22 cellular contexts compared by ENCODE assay signal in genomic region chr19:50551034-50551712, GRCh38. TPM values are rescaled to one million over a fixed set of nuclear protein-coding genes. Genes with fewer than 3 reads are reported as not detected.
DNase-seq lines count a peak whose midpoint lies in the region; FAIRE-seq and TF ChIP-seq lines count a peak whose summit lies in the region.
"Had no signal": no experiment of that assay in that cellular context is flagged by ENCODE, and none has a peak within 500 bp of the region (broad histone marks: within the 10 kb centered on the region; RNA-seq: fewer than 3 reads in every experiment).

No MANE protein-coding gene starts in this region.

- H3K27ac Mint-ChIP-seq in astrocyte (ENCODE audit: unreplicated experiment), result no peak overlapping the region
- no peak overlapping the region for H3K27ac Mint-ChIP-seq in activated T-helper 1 cell treated with anti-CD3 and anti-CD28 coated beads, Interleukin-12 subunit alpha, Interleukin-12 subunit beta, Interleukin-2, Interleukin-4 antibody, amounts not matched to agents 30 ng/mL and 10 ng/mL and 1 ng/mL, durations not matched to agents 14 hours and 24 hours and 36 hours

- H3K4me1 ChIP-seq in BLaER1 treated with 17β-estradiol and CSF1 and Interleukin-3, amounts not matched to agents 10 nM and 100 nM, result peaks cover 19 to 62% (median 41%) of the 10 kb centered on the region in 10 experiments
- no peaks in the 10 kb centered on the region for H3K4me1 ChIP-seq in astrocyte (ENCODE audit: insufficient read depth, low read length)
- H3K4me1 ChIP-seq in ovary (ENCODE audit: insufficient read depth), result no peaks in the 10 kb centered on the region

- H4K20me1 ChIP-seq in BLaER1 treated with 17β-estradiol and CSF1 and Interleukin-3, amounts not matched to agents 10 nM and 100 nM, result no peaks in the 10 kb centered on the region; a peak in 1 of 22 replicates
- no peaks in the 10 kb centered on the region for H4K20me1 ChIP-seq in astrocyte (ENCODE audit: insufficient read depth, low read length)

- no peaks in the 10 kb centered on the region for H3K27me3 Mint-ChIP-seq in astrocyte (ENCODE audit: low read depth, unreplicated experiment)
- H3K27me3 Mint-ChIP-seq in activated T-helper 1 cell treated with anti-CD3 and anti-CD28 coated beads, Interleukin-12 subunit alpha, Interleukin-12 subunit beta, Interleukin-2, Interleukin-4 antibody, amounts not matched to agents 30 ng/mL and 10 ng/mL and 1 ng/mL, durations not matched to agents 14 hours and 24 hours and 36 hours (ENCODE audit: insufficient read depth), result peaks cover 29% of the 10 kb centered on the region

- peak overlapping the region in 10 of 11 experiments; percentile 49 to 72 (median 59); a peak in 18 of 22 replicates for H3K4me2 ChIP-seq in BLaER1 treated with 17β-estradiol and CSF1 and Interleukin-3, amounts not matched to agents 10 nM and 100 nM
- peak overlapping the region; percentile 70 for H3K4me2 ChIP-seq in astrocyte (ENCODE audit: low read length)

- H3K4me1 Mint-ChIP-seq in astrocyte (ENCODE audit: low read depth, unreplicated experiment), result no peaks in the 10 kb centered on the region
- no peaks in the 10 kb centered on the region for H3K4me1 Mint-ChIP-seq in activated T-helper 1 cell treated with anti-CD3 and anti-CD28 coated beads, Interleukin-12 subunit alpha, Interleukin-12 subunit beta, Interleukin-2, Interleukin-4 antibody, amounts not matched to agents 30 ng/mL and 10 ng/mL and 1 ng/mL, durations not matched to agents 14 hours and 24 hours and 36 hours (ENCODE audit: low read depth)

- H3K9ac ChIP-seq in BLaER1 treated with 17β-estradiol and CSF1 and Interleukin-3, amounts not matched to agents 10 nM and 100 nM, result peak overlapping the region in 1 of 11 experiments; percentile 20; a peak in 1 of 22 replicates
- no peak overlapping the region for H3K9ac ChIP-seq in astrocyte (ENCODE audit: low read length)

- H3K27me3 ChIP-seq in BLaER1 treated with 17β-estradiol and CSF1 and Interleukin-3, amounts not matched to agents 10 nM and 100 nM, result peaks cover 23 to 56% (median 43%) of the 10 kb centered on the region in 11 experiments; a peak in 21 of 22 replicates
- H3K27me3 ChIP-seq in astrocyte (ENCODE audit: insufficient read depth, low read length) (peaks cover 3% of the 10 kb centered on the region), ovary (no peaks in the 10 kb centered on the region)

- no peak overlapping the region for H2AFZ ChIP-seq in astrocyte (ENCODE audit: low read depth, low read length)

- TF ChIP-seq CTCF in astrocyte (IDR thresholded peaks at IDR 0.05; ENCODE audit: insufficient read depth, low read depth, low read length), result no peak
- TF ChIP-seq CTCF in ovary (IDR thresholded peaks at IDR 0.05), result no peak

- H3K36me3 Mint-ChIP-seq in astrocyte (ENCODE audit: low read depth, unreplicated experiment), result no peaks in the 10 kb centered on the region
- no peaks in the 10 kb centered on the region for H3K36me3 Mint-ChIP-seq in activated T-helper 1 cell treated with anti-CD3 and anti-CD28 coated beads, Interleukin-12 subunit alpha, Interleukin-12 subunit beta, Interleukin-2, Interleukin-4 antibody, amounts not matched to agents 30 ng/mL and 10 ng/mL and 1 ng/mL, durations not matched to agents 14 hours and 24 hours and 36 hours (ENCODE audit: low read depth)

- no peaks in the 10 kb centered on the region for H3K79me2 ChIP-seq in astrocyte (ENCODE audit: insufficient read depth, low read length)

- H3K4me3 ChIP-seq in BLaER1 treated with 17β-estradiol and CSF1 and Interleukin-3, amounts not matched to agents 10 nM and 100 nM, result no peak overlapping the region
- H3K4me3 ChIP-seq in astrocyte (ENCODE audit: insufficient read depth, low read depth, low read length), result no peak overlapping the region
- peak overlapping the region; percentile 28 for H3K4me3 ChIP-seq in iPS-11a (ENCODE audit: low read depth, low read length)
- peak overlapping the region; percentile 22 for H3K4me3 ChIP-seq in ovary
- H3K4me3 ChIP-seq: MG63, mucosa of descending colon had no signal

- TF ChIP-seq POLR2A in ovary (IDR thresholded peaks at IDR 0.05) (no peak), GM12892 (IDR thresholded peaks at IDR 0.05; ENCODE audit: low read depth, low read length) (no peak)

- no peak for DNase-seq in astrocyte (ENCODE audit: low read depth)
- no peak for DNase-seq in ovary
- DNase-seq in GM12892 (ENCODE audit: insufficient read length), result no peak
- DNase-seq in GM03348 (ENCODE audit: low spot score), result no peak
- DNase-seq in NCI-H226, result no peak
- DNase-seq in activated T-helper 1 cell treated with anti-CD3 and anti-CD28 coated beads, Interleukin-12 subunit alpha, Interleukin-12 subunit beta, Interleukin-2, Interleukin-4 antibody, amounts not matched to agents 30 ng/mL and 10 ng/mL and 1 ng/mL, durations not matched to agents 14 hours and 24 hours and 36 hours (ENCODE audit: low spot score), result no peak
- DNase-seq: activated effector memory CD4-positive, alpha-beta T cell treated with anti-CD3 and anti-CD28 coated beads, Interleukin-2, amount 50 U/mL, for 16 hours; effector memory CD4-positive, alpha-beta T cell; GF-D8; MG63; mucosa of descending colon; NCI-H2029 treated with DMSO at 0.1 percent for 48 hours; NCI-H69; transverse colon; WERI-Rb-1 had no signal

- H3K36me3 ChIP-seq in BLaER1 treated with 17β-estradiol and CSF1 and Interleukin-3, amounts not matched to agents 10 nM and 100 nM, result no peaks in the 10 kb centered on the region
- H3K36me3 ChIP-seq in astrocyte (ENCODE audit: insufficient read depth, low read length), result no peaks in the 10 kb centered on the region
- no peaks in the 10 kb centered on the region for H3K36me3 ChIP-seq in ovary
- H3K36me3 ChIP-seq: MG63, transverse colon had no signal

- no peaks in the 10 kb centered on the region for H3K9me3 ChIP-seq in BLaER1 treated with 17β-estradiol and CSF1 and Interleukin-3, amounts not matched to agents 10 nM and 100 nM (replicated peaks in 1 of 11)
- H3K9me3 ChIP-seq in astrocyte (ENCODE audit: insufficient read depth, low read depth, low read length) (no peaks in the 10 kb centered on the region), ovary (no peaks in the 10 kb centered on the region)
- H3K9me3 ChIP-seq: MG63, mucosa of descending colon, transverse colon had no signal

- WGBS in ovary, 3 donors, result 19 to 27% (median 26%) methylated on average over 28 to 31 of the region's 31 CpGs

- no peak for FAIRE-seq in astrocyte (lab: Jason Lieb, UNC)
- FAIRE-seq in GM12892 (lab: Jason Lieb, UNC), result no peak
- FAIRE-seq: HTR-8/SVneo, islet of Langerhans had no signal

- intact Hi-C loops in ovary (cut with DNase I), result no loop called here
- intact Hi-C loops in activated T-helper 1 cell treated with anti-CD3 and anti-CD28 coated beads, Interleukin-12 subunit alpha, Interleukin-12 subunit beta, Interleukin-2, Interleukin-4 antibody, amounts not matched to agents 30 ng/mL and 10 ng/mL and 1 ng/mL, durations not matched to agents 14 hours and 24 hours and 36 hours (cut with micrococcal nuclease), result no loop called here

- peaks cover 33% of the 10 kb centered on the region for H3K9me3 Mint-ChIP-seq in astrocyte (ENCODE audit: unreplicated experiment)
- H3K9me3 Mint-ChIP-seq in activated T-helper 1 cell treated with anti-CD3 and anti-CD28 coated beads, Interleukin-12 subunit alpha, Interleukin-12 subunit beta, Interleukin-2, Interleukin-4 antibody, amounts not matched to agents 30 ng/mL and 10 ng/mL and 1 ng/mL, durations not matched to agents 14 hours and 24 hours and 36 hours, result no peaks in the 10 kb centered on the region

- H3K27ac ChIP-seq in BLaER1 treated with 17β-estradiol and CSF1 and Interleukin-3, amounts not matched to agents 10 nM and 100 nM, result no peak overlapping the region
- no peak overlapping the region for H3K27ac ChIP-seq in astrocyte (ENCODE audit: low read depth, low read length)
- H3K27ac ChIP-seq in ovary, result no peak overlapping the region
- H3K27ac ChIP-seq: transverse colon, WERI-Rb-1 had no signal

- no peak for TF ChIP-seq EP300 in ovary (IDR thresholded peaks at IDR 0.05)

- no peak overlapping the region for H3K4me3 Mint-ChIP-seq in astrocyte (ENCODE audit: unreplicated experiment)
- H3K4me3 Mint-ChIP-seq in activated T-helper 1 cell treated with anti-CD3 and anti-CD28 coated beads, Interleukin-12 subunit alpha, Interleukin-12 subunit beta, Interleukin-2, Interleukin-4 antibody, amounts not matched to agents 30 ng/mL and 10 ng/mL and 1 ng/mL, durations not matched to agents 14 hours and 24 hours and 36 hours, result no peak overlapping the region

RNA-seq across cellular contexts. Expression of gene LRRC4B, which starts 17.1 kb away (rescaled TPM):
- not detected in 2 replicates for total RNA-seq in astrocyte
- total RNA-seq in ovary, result 1 to 10 TPM; 1.2 to 7.9 (median 2.5) TPM
- 1 to 10 TPM in 1 of 2 donors, under 1 TPM in 1; 0.12 to 5.6 TPM for polyA plus RNA-seq in ovary
- 0.17 TPM for polyA plus RNA-seq in GM12892 (2012; ENCODE audit: missing spikeins)
- total RNA-seq in activated T-helper 1 cell treated with anti-CD3 and anti-CD28 coated beads, Interleukin-12 subunit alpha, Interleukin-12 subunit beta, Interleukin-2, Interleukin-4 antibody, amounts not matched to agents 30 ng/mL and 10 ng/mL and 1 ng/mL, durations not matched to agents 14 hours and 24 hours and 36 hours, result 0.05 and 0.15 TPM in 2 replicates
- total RNA-seq: activated CD8-positive, alpha-beta memory T cell treated with anti-CD3 and anti-CD28 coated beads for 36 hours; fibroblast of villous mesenchyme had no signal

RNA-seq across cellular contexts. Expression of gene ASPDH, which starts 37.5 kb away (rescaled TPM):
- total RNA-seq in astrocyte (not detected in 2 replicates), ovary (not detected)
- not detected for polyA plus RNA-seq in ovary
- not detected for polyA plus RNA-seq in GM12892 (2012; ENCODE audit: missing spikeins)
- not detected in 2 replicates for total RNA-seq in activated T-helper 1 cell treated with anti-CD3 and anti-CD28 coated beads, Interleukin-12 subunit alpha, Interleukin-12 subunit beta, Interleukin-2, Interleukin-4 antibody, amounts not matched to agents 30 ng/mL and 10 ng/mL and 1 ng/mL, durations not matched to agents 14 hours and 24 hours and 36 hours
- total RNA-seq: activated CD8-positive, alpha-beta memory T cell treated with anti-CD3 and anti-CD28 coated beads for 36 hours; fibroblast of villous mesenchyme; mucosa of descending colon; posterior vena cava; transverse colon had no signal

RNA-seq across cellular contexts. Expression of gene JOSD2, which starts 40.2 kb away (rescaled TPM):
- total RNA-seq in astrocyte, result not detected in 2 replicates
- total RNA-seq in ovary, result 10 to 100 TPM; 15.0 to 28.9 (median 21.8) TPM
- 10 to 100 TPM in 1 of 2 donors, not detected in 1; 42.5 TPM for polyA plus RNA-seq in ovary
- 5.8 TPM for polyA plus RNA-seq in GM12892 (2012; ENCODE audit: missing spikeins)
- total RNA-seq in activated T-helper 1 cell treated with anti-CD3 and anti-CD28 coated beads, Interleukin-12 subunit alpha, Interleukin-12 subunit beta, Interleukin-2, Interleukin-4 antibody, amounts not matched to agents 30 ng/mL and 10 ng/mL and 1 ng/mL, durations not matched to agents 14 hours and 24 hours and 36 hours, result 38.5 and 41.7 TPM in 2 replicates

Comparison
In these comparisons a context has a peak if more than half of its experiments do, and no peak if none do; other contexts are left out.
1. H3K4me3 ChIP-seq: peak in iPS-11a (single experiment) and ovary (single experiment); none in BLaER1 treated with 17β-estradiol and CSF1 and Interleukin-3, amounts not matched to agents 10 nM and 100 nM (0 of 10) and astrocyte (single experiment).
2. RNA of gene JOSD2, which starts 40.2 kb away (total RNA-seq): 38.5 to 41.7 TPM in activated T-helper 1 cell treated with anti-CD3 and anti-CD28 coated beads, Interleukin-12 subunit alpha, Interleukin-12 subunit beta, Interleukin-2, Interleukin-4 antibody, amounts not matched to agents 30 ng/mL and 10 ng/mL and 1 ng/mL, durations not matched to agents 14 hours and 24 hours and 36 hours and 15.0 to 28.9 TPM in ovary; not detected in astrocyte; every median in the first group is over 10 times any median in the second.